26 cellular contexts compared by ENCODE assay signal in genomic region chr3:53815651-53816050, GRCh38. TPM values are rescaled to one million over a fixed set of nuclear protein-coding genes. Genes with fewer than 3 reads are reported as not detected.
DNase-seq lines count a peak whose midpoint lies in the region; ATAC-seq, FAIRE-seq and TF ChIP-seq lines count a peak whose summit lies in the region.
"Had no signal": no experiment of that assay in that cellular context is flagged by ENCODE, and none has a peak within 500 bp of the region (broad histone marks: within the 10 kb centered on the region; RNA-seq: fewer than 3 reads in every experiment).

No MANE protein-coding gene starts in this region.

- H3K9me3 ChIP-seq in sigmoid colon, result no peaks in the 10 kb centered on the region
- H3K9me3 ChIP-seq: BLaER1 treated with 17β-estradiol and CSF1 and Interleukin-3, amounts not matched to agents 10 nM and 100 nM had no signal

- H3K27me3 ChIP-seq in sigmoid colon, result no peaks in the 10 kb centered on the region
- H3K27me3 ChIP-seq: BLaER1 treated with 17β-estradiol and CSF1 and Interleukin-3, amounts not matched to agents 10 nM and 100 nM had no signal

- H3K4me1 ChIP-seq in sigmoid colon, result no peaks in the 10 kb centered on the region

- no peak for TF ChIP-seq POLR2A in sigmoid colon (IDR thresholded peaks at IDR 0.05)
- TF ChIP-seq POLR2A in GM12892 (IDR thresholded peaks at IDR 0.05; ENCODE audit: low read depth, low read length), result no peak

- WGBS in sigmoid colon, 2 donors, result 95 to 97% methylated on average over 7 of the region's 7 CpGs

- no peak overlapping the region for H3K27ac Mint-ChIP-seq in stimulated activated effector memory CD8-positive, alpha-beta T cell treated with anti-CD3 and anti-CD28 coated beads, Interleukin-12 subunit alpha, Interleukin-12 subunit beta, amount 100 ng/mL, for 72 hours
- H3K27ac Mint-ChIP-seq: CD4-positive, alpha-beta T cell; IgD-negative memory B cell had no signal

- DNase-seq in activated effector memory CD4-positive, alpha-beta T cell treated with anti-CD3 and anti-CD28 coated beads, Interleukin-2, amount 50 U/mL, for 16 hours, result peak; percentile 60
- DNase-seq in activated effector memory CD4-positive, alpha-beta T cell treated with Interleukin-2 at 50 U/mL for 16 hours, result no peak
- DNase-seq in coronary artery (ENCODE audit: low spot score) (peak; percentile 21), sigmoid colon (peak; percentile 34), GM12892 (ENCODE audit: insufficient read length) (no peak)
- DNase-seq in stimulated activated effector memory CD8-positive, alpha-beta T cell treated with anti-CD3 and anti-CD28 coated beads, Interleukin-12 subunit alpha, Interleukin-12 subunit beta, amount 100 ng/mL, for 72 hours (ENCODE audit: low spot score in 2 of 2), result no peak
- DNase-seq: CD4-positive, alpha-beta T cell; DMS53; HCEC 1CT; MM.1S; NCI-H1048; NCI-H1417; NCI-H1694; NCI-H2081; NCI-H2227 treated with DMSO at 0.1 percent for 48 hours; NCI-H526 treated with DMSO at 0.1 percent for 48 hours; SHP77 treated with DMSO at 0.1 percent for 48 hours had no signal

- H3K9me3 Mint-ChIP-seq in stimulated activated effector memory CD8-positive, alpha-beta T cell treated with anti-CD3 and anti-CD28 coated beads, Interleukin-12 subunit alpha, Interleukin-12 subunit beta, amount 100 ng/mL, for 72 hours, result no peaks in the 10 kb centered on the region
- H3K9me3 Mint-ChIP-seq: CD4-positive, alpha-beta T cell; IgD-negative memory B cell had no signal

- no peaks in the 10 kb centered on the region for H3K36me3 ChIP-seq in sigmoid colon
- H3K36me3 ChIP-seq: BLaER1 treated with 17β-estradiol and CSF1 and Interleukin-3, amounts not matched to agents 10 nM and 100 nM had no signal

- no peak for TF ChIP-seq EP300 in sigmoid colon (IDR thresholded peaks at IDR 0.05)

- H3K4me1 Mint-ChIP-seq in stimulated activated effector memory CD8-positive, alpha-beta T cell treated with anti-CD3 and anti-CD28 coated beads, Interleukin-12 subunit alpha, Interleukin-12 subunit beta, amount 100 ng/mL, for 72 hours, result peaks cover 9% of the 10 kb centered on the region
- H3K4me1 Mint-ChIP-seq: IgD-negative memory B cell had no signal

- H3K27ac ChIP-seq in angular gyrus (ENCODE audit: low read depth, low read length), result peak overlapping the region; percentile 69
- no peak overlapping the region for H3K27ac ChIP-seq in coronary artery
- no peak overlapping the region for H3K27ac ChIP-seq in sigmoid colon
- H3K27ac ChIP-seq: BLaER1 treated with 17β-estradiol and CSF1 and Interleukin-3, amounts not matched to agents 10 nM and 100 nM; KMS-11 had no signal

- no peak for FAIRE-seq in GM12892 (lab: Jason Lieb, UNC)
- FAIRE-seq: A204.1, D721Med, H1 had no signal

- H3K4me3 ChIP-seq in coronary artery, result no peak overlapping the region
- no peak overlapping the region for H3K4me3 ChIP-seq in sigmoid colon
- H3K4me3 ChIP-seq: BLaER1 treated with 17β-estradiol and CSF1 and Interleukin-3, amounts not matched to agents 10 nM and 100 nM had no signal

- H3K4me3 Mint-ChIP-seq in stimulated activated effector memory CD8-positive, alpha-beta T cell treated with anti-CD3 and anti-CD28 coated beads, Interleukin-12 subunit alpha, Interleukin-12 subunit beta, amount 100 ng/mL, for 72 hours, result no peak overlapping the region
- H3K4me3 Mint-ChIP-seq: CD4-positive, alpha-beta T cell; IgD-negative memory B cell had no signal

- TF ChIP-seq CTCF in coronary artery (IDR thresholded peaks at IDR 0.05) (no peak), sigmoid colon (IDR thresholded peaks at IDR 0.05) (no peak)

- intact Hi-C loops in sigmoid colon (cut with DNase I), result no loop called here

- ATAC-seq in GM18868 (IDR thresholded peaks at IDR 0.05; ENCODE audit: unreplicated experiment), result no peak
- no peak for ATAC-seq in stimulated activated effector memory CD8-positive, alpha-beta T cell treated with anti-CD3 and anti-CD28 coated beads, Interleukin-12 subunit alpha, Interleukin-12 subunit beta, amount 100 ng/mL, for 72 hours

- H3K36me3 Mint-ChIP-seq in stimulated activated effector memory CD8-positive, alpha-beta T cell treated with anti-CD3 and anti-CD28 coated beads, Interleukin-12 subunit alpha, Interleukin-12 subunit beta, amount 100 ng/mL, for 72 hours, result no peaks in the 10 kb centered on the region
- H3K36me3 Mint-ChIP-seq: IgD-negative memory B cell had no signal

RNA-seq across cellular contexts. Expression of gene CHDH, which starts 30.6 kb away (rescaled TPM):
- 1 to 10 TPM; 1.1 to 1.8 (median 1.7) TPM for total RNA-seq in sigmoid colon
- polyA plus RNA-seq in sigmoid colon, result 1 to 10 TPM; 5.4 to 9.5 (median 6.8) TPM
- 2.8 TPM for polyA plus RNA-seq in GM12892 (2012; ENCODE audit: missing spikeins)

RNA-seq across cellular contexts. Expression of gene IL17RB, which starts 30.7 kb away (rescaled TPM):
- total RNA-seq in sigmoid colon, result 1 to 10 TPM; 1.1 to 2.8 (median 1.7) TPM
- 1 to 10 TPM; 1.2 to 9.0 (median 2.8) TPM for polyA plus RNA-seq in sigmoid colon
- polyA plus RNA-seq in GM12892 (2012; ENCODE audit: missing spikeins), result 5.2 TPM
- polyA plus RNA-seq: AG04450 had no signal

Comparison
In these comparisons a context has a peak if more than half of its experiments do, and no peak if none do; other contexts are left out.
1. DNase-seq: peak in activated effector memory CD4-positive, alpha-beta T cell treated with anti-CD3 and anti-CD28 coated beads, Interleukin-2, amount 50 U/mL, for 16 hours (single experiment), coronary artery (single experiment) and sigmoid colon (single experiment); none in activated effector memory CD4-positive, alpha-beta T cell treated with Interleukin-2 at 50 U/mL for 16 hours (single experiment), GM12892 (single experiment) and stimulated activated effector memory CD8-positive, alpha-beta T cell treated with anti-CD3 and anti-CD28 coated beads, Interleukin-12 subunit alpha, Interleukin-12 subunit beta, amount 100 ng/mL, for 72 hours (0 of 2).